In the genomic region with DNA sequence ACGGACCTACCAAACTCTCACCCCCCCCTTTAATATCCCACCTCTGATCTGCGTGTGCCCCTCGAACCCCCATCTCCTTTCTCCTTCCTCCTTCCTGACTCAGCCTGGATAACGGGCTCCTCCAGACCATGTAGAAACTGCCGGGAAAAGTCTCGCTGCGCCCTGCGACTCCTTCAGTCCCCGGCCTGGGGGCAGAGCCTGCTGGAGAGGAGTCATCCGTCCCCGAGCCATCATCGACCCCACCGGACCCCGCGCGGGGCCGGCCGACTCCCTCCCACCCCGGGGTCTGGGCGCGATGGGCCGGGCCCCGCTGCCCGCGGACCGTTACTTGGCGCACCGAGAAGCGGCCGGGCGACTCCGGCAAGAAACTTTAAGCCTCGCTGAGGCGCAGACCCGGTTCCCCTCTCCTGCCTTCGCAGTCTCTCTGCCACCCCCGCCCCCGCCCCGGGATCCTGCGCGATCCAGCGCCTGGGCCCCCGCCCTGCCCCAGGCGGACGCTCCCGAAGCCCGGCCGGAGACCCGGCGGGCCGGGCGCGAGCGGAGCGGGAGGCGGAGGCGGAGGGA, we compare ENCODE assay signal across 8 cellular contexts. TPM values are rescaled to one million over a fixed set of nuclear protein-coding genes. Genes with fewer than 3 reads are reported as not detected.
DNase-seq lines count a peak whose midpoint lies in the region; ATAC-seq and TF ChIP-seq lines count a peak whose summit lies in the region.

No MANE protein-coding gene starts in this region.

- under 1% methylated on average over 34 of the region's 57 CpGs for WGBS in mesenchymal stem cell

- H3K14ac ChIP-seq in mesenchymal stem cell (ENCODE audit: low read length in 2 of 2), result peak overlapping the region; percentile 87 to 96

- H2AFZ ChIP-seq in mesenchymal stem cell (ENCODE audit: low read depth, low read length), result no peak overlapping the region

- peak overlapping the region; percentile 85 to 86 for H3K18ac ChIP-seq in mesenchymal stem cell (ENCODE audit: low read depth in 1 of 2, low read length in 2 of 2)

- H3K36me3 ChIP-seq in mesenchymal stem cell (ENCODE audit: control insufficient read depth in 1 of 2, insufficient read depth in 2 of 2, low read depth in 1 of 2, low read length in 2 of 2) (peaks cover 0 to 6% of the 10 kb centered on the region in 2 experiments), upper lobe of right lung (no peaks in the 10 kb centered on the region)

- H4K8ac ChIP-seq in mesenchymal stem cell (ENCODE audit: low read length), result peak overlapping the region; percentile 86

- H3K27ac ChIP-seq in mesenchymal stem cell (ENCODE audit: low read length, poor library complexity, severe bottlenecking) (peak overlapping the region; percentile 86), upper lobe of right lung (peak overlapping the region; percentile 97)

- peak overlapping the region; percentile 99 for H2BK120ac ChIP-seq in mesenchymal stem cell (ENCODE audit: low read depth, low read length)

- H3K4me1 ChIP-seq in mesenchymal stem cell (ENCODE audit: control insufficient read depth, insufficient read depth, low read depth, low read length) (peaks cover 11% of the 10 kb centered on the region), upper lobe of right lung (peaks cover 10% of the 10 kb centered on the region)

- H3K23ac ChIP-seq in mesenchymal stem cell (ENCODE audit: low read length in 2 of 2), result peak overlapping the region in 1 of 2 experiments; percentile 84

- peak overlapping the region; percentile 66 for H2BK15ac ChIP-seq in mesenchymal stem cell (ENCODE audit: low read depth, poor library complexity, severe bottlenecking)

- H3K27me3 ChIP-seq in mesenchymal stem cell (ENCODE audit: control insufficient read depth in 1 of 2, insufficient read depth in 1 of 2, low read length in 2 of 2) (no peaks in the 10 kb centered on the region), upper lobe of right lung (no peaks in the 10 kb centered on the region)

- peak overlapping the region; percentile 43 to 47 for H2BK12ac ChIP-seq in mesenchymal stem cell (ENCODE audit: low read length in 2 of 2)

- ATAC-seq in GM21723 (IDR thresholded peaks at IDR 0.05; ENCODE audit: unreplicated experiment) (peak; percentile 22), upper lobe of right lung (peak; percentile 27), HG03378 (IDR thresholded peaks at IDR 0.05; ENCODE audit: unreplicated experiment) (no peak)

- H2AK5ac ChIP-seq in mesenchymal stem cell (ENCODE audit: low read length, severe bottlenecking), result peak overlapping the region; percentile 35

- peak overlapping the region; percentile 95 to 97 for H3K4ac ChIP-seq in mesenchymal stem cell (ENCODE audit: low read depth in 1 of 2, low read length in 2 of 2)

- H4K91ac ChIP-seq in mesenchymal stem cell (ENCODE audit: low read length), result peak overlapping the region; percentile 96

- intact Hi-C loops in upper lobe of right lung (cut with DNase I), result no loop called here

- no peak for TF ChIP-seq CTCF in cardiac fibroblast (IDR thresholded peaks at IDR 0.05; ENCODE audit: low read depth, low read length)
- no peak for TF ChIP-seq CTCF in upper lobe of right lung (IDR thresholded peaks at IDR 0.05)

- peak overlapping the region; percentile 29 for H3K4me2 ChIP-seq in mesenchymal stem cell (ENCODE audit: low read length, poor library complexity, severe bottlenecking)

- H3K9ac ChIP-seq in mesenchymal stem cell (ENCODE audit: low read length), result peak overlapping the region; percentile 98

- peak; percentile 62 for DNase-seq in EH (ENCODE audit: low read depth)
- peak; percentile 59 for DNase-seq in NCI-H2171 treated with DMSO at 0.1 percent for 48 hours (lab: John Stamatoyannopoulos, UW)
- DNase-seq in cardiac fibroblast (ENCODE audit: low read depth in 2 of 2), result peak in 1 of 2 donors; percentile 55
- DNase-seq in mesenchymal stem cell, result no peak
- DNase-seq in upper lobe of right lung, result peak; percentile 69
- no peak for DNase-seq in stimulated activated naive CD4-positive, alpha-beta T cell (lab: John Stamatoyannopoulos, UW)

- no peaks in the 10 kb centered on the region for H3K79me1 ChIP-seq in mesenchymal stem cell (replicated peaks; ENCODE audit: low read length, poor library complexity, severe bottlenecking)

- peak overlapping the region; percentile 96 for H2BK5ac ChIP-seq in mesenchymal stem cell (ENCODE audit: low read depth, low read length, poor library complexity, severe bottlenecking)

- H3K9me3 ChIP-seq in mesenchymal stem cell (ENCODE audit: control insufficient read depth, low read length), result no peaks in the 10 kb centered on the region
- no peaks in the 10 kb centered on the region for H3K9me3 ChIP-seq in upper lobe of right lung

- H3K4me3 ChIP-seq in cardiac fibroblast (replicated peaks in 1 of 2; ENCODE audit: low read depth in 2 of 2, low read length in 2 of 2) (peak overlapping the region; percentile 84), mesenchymal stem cell (ENCODE audit: insufficient read depth in 1 of 2, low read depth in 1 of 2, low read length in 2 of 2) (peak overlapping the region; percentile 87 to 88), upper lobe of right lung (peak overlapping the region; percentile 63)

RNA-seq across cellular contexts. Expression of a gene that starts 3.4 kb away (rescaled TPM):
- polyA plus RNA-seq in mesenchymal stem cell (2013, experiment 1 of 2), result 62.5 TPM
- polyA plus RNA-seq in mesenchymal stem cell (2013, experiment 2 of 2), result 60.2 TPM
- 178 TPM for total RNA-seq in upper lobe of right lung

Comparison
In these comparisons a context has a peak if more than half of its experiments do, and no peak if none do; other contexts are left out.
1. DNase-seq: peak in EH (single experiment), NCI-H2171 treated with DMSO at 0.1 percent for 48 hours (single experiment) and upper lobe of right lung (single experiment); none in mesenchymal stem cell (single experiment) and stimulated activated naive CD4-positive, alpha-beta T cell (0 of 6).
2. Peak in every context shown above with its lines, with median percentiles within 50 percentile points of each other: H3K4me3 ChIP-seq.